In the genomic region with DNA sequence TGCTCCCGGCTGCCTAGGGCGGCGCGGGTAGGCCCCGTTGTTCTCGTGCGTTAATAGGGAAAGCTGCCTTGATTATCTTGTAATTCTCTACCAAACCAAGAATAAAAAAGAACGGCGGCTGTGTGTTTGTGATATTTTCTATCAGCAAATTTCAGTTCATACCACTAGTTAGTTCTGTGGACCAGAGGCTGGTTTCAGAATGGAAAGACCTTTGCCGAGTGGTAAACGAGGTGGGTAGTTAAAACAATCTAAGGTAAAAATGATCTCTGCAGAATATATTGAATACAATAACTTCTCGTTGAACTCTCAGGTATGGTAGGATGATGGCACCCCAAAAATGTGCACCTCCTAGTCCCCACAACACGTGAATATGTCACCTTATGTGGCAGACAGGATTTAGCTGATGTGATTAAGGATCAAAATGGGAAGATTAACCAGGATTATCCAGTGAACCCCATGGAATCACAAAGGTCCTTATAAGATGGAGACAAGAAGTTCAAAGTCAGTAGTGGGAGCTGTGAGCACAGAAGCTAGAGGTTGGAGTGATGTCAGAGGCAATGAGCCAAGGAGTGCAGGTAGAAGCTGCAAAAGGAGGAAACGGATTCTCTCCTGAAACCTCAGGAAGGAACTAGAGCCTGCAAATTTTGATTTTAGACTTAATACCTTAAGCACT, we compare ENCODE assay signal across 8 cellular contexts. TPM values are rescaled to one million over a fixed set of nuclear protein-coding genes. Genes with fewer than 3 reads are reported as not detected.
DNase-seq lines count a peak whose midpoint lies in the region; ATAC-seq and TF ChIP-seq lines count a peak whose summit lies in the region.

No MANE protein-coding gene starts in this region.

- H3K9me3 ChIP-seq in thoracic aorta: no peaks in the 10 kb centered on the region

- peak overlapping the region; percentile 79 for H3K27ac Mint-ChIP-seq in activated naive CD8-positive, alpha-beta T cell treated with anti-CD3 and anti-CD28 coated beads, Interleukin-2, amount 10 ng/mL, durations not matched to agents 7 days and 5 days

- POLR2A ChIA-PET in activated naive CD8-positive, alpha-beta T cell treated with anti-CD3 and anti-CD28 coated beads, Interleukin-2, amount 10 ng/mL, durations not matched to agents 7 days and 5 days (lab: Charles Lee): interaction anchor here (0.8 kb wide), 1 partner anchor 191 kb away, joined by 5 read pairs; the partner anchor contains the start of gene LRP2BP

- peak overlapping the region; percentile 95 for H3K27ac ChIP-seq in layer of hippocampus (ENCODE audit: low read depth, low read length)
- peak overlapping the region; percentile 52 to 99 for H3K27ac ChIP-seq in thoracic aorta

- peak overlapping the region; percentile 98 for H3K4me3 ChIP-seq in thoracic aorta

- no peaks in the 10 kb centered on the region for H3K9me3 Mint-ChIP-seq in activated naive CD8-positive, alpha-beta T cell treated with anti-CD3 and anti-CD28 coated beads, Interleukin-2, amount 10 ng/mL, durations not matched to agents 7 days and 5 days

- H3K4me3 Mint-ChIP-seq in activated naive CD8-positive, alpha-beta T cell treated with anti-CD3 and anti-CD28 coated beads, Interleukin-2, amount 10 ng/mL, durations not matched to agents 7 days and 5 days: peak overlapping the region; percentile 76

- no peaks in the 10 kb centered on the region for H3K36me3 ChIP-seq in thoracic aorta

- no peaks in the 10 kb centered on the region for H3K36me3 Mint-ChIP-seq in activated naive CD8-positive, alpha-beta T cell treated with anti-CD3 and anti-CD28 coated beads, Interleukin-2, amount 10 ng/mL, durations not matched to agents 7 days and 5 days

- H3K4me1 Mint-ChIP-seq in activated naive CD8-positive, alpha-beta T cell treated with anti-CD3 and anti-CD28 coated beads, Interleukin-2, amount 10 ng/mL, durations not matched to agents 7 days and 5 days: peaks cover 32% of the 10 kb centered on the region

- no peak for ATAC-seq in activated naive CD8-positive, alpha-beta T cell treated with anti-CD3 and anti-CD28 coated beads, Interleukin-2, amount 10 ng/mL, durations not matched to agents 7 days and 5 days (ENCODE audit: low read depth)
- ATAC-seq in thoracic aorta (ENCODE audit: insufficient number of reproducible peaks, low FRiP score, low read depth) (no peak), GM18502 (IDR thresholded peaks at IDR 0.05; ENCODE audit: poor library complexity, unreplicated experiment) (no peak)

- peaks cover 9% of the 10 kb centered on the region for H3K27me3 Mint-ChIP-seq in activated naive CD8-positive, alpha-beta T cell treated with anti-CD3 and anti-CD28 coated beads, Interleukin-2, amount 10 ng/mL, durations not matched to agents 7 days and 5 days

- DNase-seq in Daoy (ENCODE audit: low read depth) (peak; percentile 6), HT-29 (ENCODE audit: low spot score) (peak; percentile 47), thoracic aorta (ENCODE audit: low spot score) (no peak), hippocampal formation (lab: John Stamatoyannopoulos, UW) (no peak)
- no peak for DNase-seq in activated naive CD8-positive, alpha-beta T cell treated with anti-CD3 and anti-CD28 coated beads, Interleukin-2, amount 10 ng/mL, durations not matched to agents 7 days and 5 days
- no peak for DNase-seq in activated CD4-positive, alpha-beta T cell treated with anti-CD3 and anti-CD28 coated beads, Interleukin-2, amount 50 U/mL, for 4 hours

- H3K27me3 ChIP-seq in layer of hippocampus (ENCODE audit: control insufficient read depth, insufficient read depth, low read length): no peaks in the 10 kb centered on the region
- H3K27me3 ChIP-seq in thoracic aorta (replicated peaks; ENCODE audit: insufficient read depth): no peaks in the 10 kb centered on the region

- TF ChIP-seq CTCF in thoracic aorta (IDR thresholded peaks at IDR 0.05): no peak

- peaks cover 20 to 44% of the 10 kb centered on the region in 2 donors for H3K4me1 ChIP-seq in thoracic aorta (ENCODE audit: control insufficient read depth in 1 of 2, low read depth in 2 of 2)

RNA-seq across cellular contexts. Expression of gene CFAP97, which starts 0.6 kb away (rescaled TPM):
- 19.6 and 22.3 TPM in 2 replicates for total RNA-seq in Daoy (2014; rRNA removed; shearing (Covaris generic))
- total RNA-seq in HT-29 (2014; rRNA removed; shearing (Covaris generic)): 7.1 and 8.0 TPM in 2 replicates
- 10 to 100 TPM; 30.3 to 30.5 TPM for total RNA-seq in activated naive CD8-positive, alpha-beta T cell treated with anti-CD3 and anti-CD28 coated beads, Interleukin-2, amount 10 ng/mL, durations not matched to agents 7 days and 5 days
- 10 to 100 TPM; 40.8 to 62.2 TPM for total RNA-seq in thoracic aorta

RNA-seq across cellular contexts. Expression of gene SNX25, which starts 5.0 kb away (rescaled TPM):
- total RNA-seq in Daoy (2014; rRNA removed; shearing (Covaris generic)): 12.6 and 14.8 TPM in 2 replicates
- total RNA-seq in HT-29 (2014; rRNA removed; shearing (Covaris generic)): 3.3 and 4.8 TPM in 2 replicates
- total RNA-seq in activated naive CD8-positive, alpha-beta T cell treated with anti-CD3 and anti-CD28 coated beads, Interleukin-2, amount 10 ng/mL, durations not matched to agents 7 days and 5 days: 10 to 100 TPM; 15.9 to 16.4 TPM
- total RNA-seq in thoracic aorta: 10 to 100 TPM; 31.3 to 38.0 TPM

Comparison
In these comparisons a context has a peak if more than half of its experiments do, and no peak if none do; other contexts are left out.
1. DNase-seq: peak in Daoy (single experiment) and HT-29 (single experiment); none in activated naive CD8-positive, alpha-beta T cell treated with anti-CD3 and anti-CD28 coated beads, Interleukin-2, amount 10 ng/mL, durations not matched to agents 7 days and 5 days (single experiment), thoracic aorta (single experiment), hippocampal formation (0 of 2) and activated CD4-positive, alpha-beta T cell treated with anti-CD3 and anti-CD28 coated beads, Interleukin-2, amount 50 U/mL, for 4 hours (0 of 2).